Comparison of ENCODE assay signal across 1 cellular context in the genomic region with DNA sequence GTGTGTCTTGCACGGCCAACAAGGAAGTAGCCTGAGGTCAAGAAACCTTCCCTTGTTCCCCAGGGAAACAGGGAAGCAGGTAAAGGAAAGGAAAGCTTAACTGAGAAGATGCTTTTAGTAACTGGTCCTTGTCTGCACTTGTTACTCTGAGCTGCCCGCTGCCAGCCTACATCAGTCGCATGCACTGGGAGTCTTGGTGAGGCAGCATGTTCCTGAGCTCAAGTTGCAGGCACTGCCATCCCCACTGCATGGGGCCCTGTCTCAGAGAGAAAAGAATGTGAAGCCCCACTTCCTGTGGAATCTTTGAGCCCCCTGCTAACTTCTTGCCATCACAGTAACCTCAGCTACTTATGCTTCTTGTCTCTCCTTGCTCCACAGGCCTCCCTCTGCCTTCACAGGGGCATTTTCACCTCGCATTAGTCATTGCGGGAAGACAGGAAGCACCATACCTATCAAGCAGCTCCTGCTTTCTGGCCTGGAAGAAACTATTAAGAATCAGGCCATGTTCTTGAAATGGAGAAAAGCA.
TF ChIP-seq lines count a peak whose summit lies in the region.

No MANE protein-coding gene starts in this region.

TF ChIP-seq in H1, 55 proteins besides CTCF, POLR2A, EP300 and RAD21:
- no peak for TF ChIP-seq CBX8 (IDR thresholded peaks at IDR 0.05; ENCODE audit: borderline replicate concordance, low read depth, low read length)
- no peak for TF ChIP-seq SP4 (IDR thresholded peaks at IDR 0.05; ENCODE audit: low read length)
- no peak for TF ChIP-seq RNF2 (IDR thresholded peaks at IDR 0.05; ENCODE audit: borderline replicate concordance, low read depth, low read length, missing control alignments, poor library complexity, severe bottlenecking)
- TF ChIP-seq TBP (IDR thresholded peaks at IDR 0.05; ENCODE audit: low read depth, low read length) = no peak
- TF ChIP-seq RXRA (IDR thresholded peaks at IDR 0.05; ENCODE audit: insufficient read depth, low read depth, low read length) = no peak
- no peak for TF ChIP-seq NRF1 (IDR thresholded peaks at IDR 0.05; ENCODE audit: low read depth, low read length)
- TF ChIP-seq, protein P1, sequence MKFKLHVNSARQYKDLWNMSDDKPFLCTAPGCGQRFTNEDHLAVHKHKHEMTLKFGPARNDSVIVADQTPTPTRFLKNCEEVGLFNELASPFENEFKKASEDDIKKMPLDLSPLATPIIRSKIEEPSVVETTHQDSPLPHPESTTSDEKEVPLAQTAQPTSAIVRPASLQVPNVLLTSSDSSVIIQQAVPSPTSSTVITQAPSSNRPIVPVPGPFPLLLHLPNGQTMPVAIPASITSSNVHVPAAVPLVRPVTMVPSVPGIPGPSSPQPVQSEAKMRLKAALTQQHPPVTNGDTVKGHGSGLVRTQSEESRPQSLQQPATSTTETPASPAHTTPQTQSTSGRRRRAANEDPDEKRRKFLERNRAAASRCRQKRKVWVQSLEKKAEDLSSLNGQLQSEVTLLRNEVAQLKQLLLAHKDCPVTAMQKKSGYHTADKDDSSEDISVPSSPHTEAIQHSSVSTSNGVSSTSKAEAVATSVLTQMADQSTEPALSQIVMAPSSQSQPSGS (IDR thresholded peaks at IDR 0.05; ENCODE audit: low read length) = no peak
- TF ChIP-seq TAF1 (IDR thresholded peaks at IDR 0.05; ENCODE audit: low read depth, low read length) = no peak
- no peak for TF ChIP-seq TAF7 (optimal IDR thresholded peaks at IDR 0.05; ENCODE audit: borderline replicate concordance, low read depth, low read length)
- TF ChIP-seq SIX5 (IDR thresholded peaks at IDR 0.05; ENCODE audit: low read depth, low read length) = no peak
- TF ChIP-seq HDAC2 (IDR thresholded peaks at IDR 0.05; ENCODE audit: borderline replicate concordance in 1 of 2, low read depth in 2 of 2, low read length in 2 of 2) = no peak
- TF ChIP-seq BCL11A (IDR thresholded peaks at IDR 0.05; ENCODE audit: low read depth in 2 of 2, low read length in 2 of 2) = no peak
